1 cellular context compared by ENCODE assay signal in the genomic region with DNA sequence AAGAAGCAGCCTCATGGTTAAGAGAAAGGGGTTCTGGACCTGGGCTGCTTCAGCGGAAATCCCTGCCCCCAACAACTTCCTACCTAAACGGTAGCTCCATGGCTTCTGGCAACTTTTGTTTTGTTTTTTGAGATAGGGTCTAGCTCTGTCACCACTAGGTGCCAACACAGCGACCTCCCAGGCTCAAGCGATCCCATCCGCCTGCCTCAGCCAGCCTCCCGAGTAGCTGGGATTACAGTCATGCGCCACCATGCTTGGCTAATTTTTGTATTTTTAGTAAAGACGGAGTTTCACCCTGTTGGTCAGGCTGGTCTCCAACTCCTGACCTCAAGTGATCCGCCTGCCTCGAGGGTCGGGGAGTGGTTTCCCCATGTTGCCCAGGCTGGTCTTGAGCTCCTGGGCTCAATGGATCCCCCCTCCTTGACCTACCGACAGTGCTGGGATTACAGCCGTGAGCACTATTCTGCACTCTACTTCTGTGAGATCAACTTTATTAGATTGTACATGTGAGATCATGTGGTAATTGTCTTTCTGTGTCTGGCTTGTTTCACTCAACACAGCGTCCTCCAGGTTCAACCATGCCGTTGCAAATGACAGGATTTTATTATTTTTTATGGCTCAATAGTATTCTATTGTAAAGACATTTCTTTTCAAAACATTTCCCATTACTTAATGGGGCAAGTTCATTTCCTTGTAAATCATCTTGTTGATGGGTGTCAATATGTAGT.
TF ChIP-seq lines count a peak whose summit lies in the region.

No MANE protein-coding gene starts in this region.

TF ChIP-seq in H1, 55 proteins besides CTCF, POLR2A, EP300 and RAD21:
- TF ChIP-seq ASH2L (IDR thresholded peaks at IDR 0.05; ENCODE audit: low read length) (peak; percentile 33), SP1 (IDR thresholded peaks at IDR 0.05; ENCODE audit: low read depth, low read length) (0 out of 2 replicates have a peak, but pooled peaks have one; percentile 7), CBX8 (IDR thresholded peaks at IDR 0.05; ENCODE audit: borderline replicate concordance, low read depth, low read length) (no peak), KDM1A (IDR thresholded peaks at IDR 0.05; ENCODE audit: borderline replicate concordance, low read length) (no peak), TBP (IDR thresholded peaks at IDR 0.05; ENCODE audit: low read depth, low read length) (peak; percentile 11; the same call in 1 of the 2 replicates), TAF1 (IDR thresholded peaks at IDR 0.05; ENCODE audit: low read depth, low read length) (peak; percentile 51), KDM4A (IDR thresholded peaks at IDR 0.05; ENCODE audit: low read depth, low read length, severe bottlenecking) (peak; percentile 41), GABPA (IDR thresholded peaks at IDR 0.05; ENCODE audit: borderline replicate concordance, insufficient read depth, low read length) (no peak), RBBP5 (IDR thresholded peaks at IDR 0.05; ENCODE audit: borderline replicate concordance, low read depth, low read length) (0 out of 2 replicates have a peak, but pooled peaks have one; percentile 77)
- TF ChIP-seq, protein P1, sequence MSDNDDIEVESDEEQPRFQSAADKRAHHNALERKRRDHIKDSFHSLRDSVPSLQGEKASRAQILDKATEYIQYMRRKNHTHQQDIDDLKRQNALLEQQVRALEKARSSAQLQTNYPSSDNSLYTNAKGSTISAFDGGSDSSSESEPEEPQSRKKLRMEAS (IDR thresholded peaks at IDR 0.05): peak; percentile 56
- TF ChIP-seq, protein P2, sequence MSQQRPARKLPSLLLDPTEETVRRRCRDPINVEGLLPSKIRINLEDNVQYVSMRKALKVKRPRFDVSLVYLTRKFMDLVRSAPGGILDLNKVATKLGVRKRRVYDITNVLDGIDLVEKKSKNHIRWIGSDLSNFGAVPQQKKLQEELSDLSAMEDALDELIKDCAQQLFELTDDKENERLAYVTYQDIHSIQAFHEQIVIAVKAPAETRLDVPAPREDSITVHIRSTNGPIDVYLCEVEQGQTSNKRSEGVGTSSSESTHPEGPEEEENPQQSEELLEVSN (IDR thresholded peaks at IDR 0.05): peak; percentile 47; the same call in 1 of the 2 replicates
